Comparison of ENCODE assay signal across 2 cellular contexts in the genomic region with DNA sequence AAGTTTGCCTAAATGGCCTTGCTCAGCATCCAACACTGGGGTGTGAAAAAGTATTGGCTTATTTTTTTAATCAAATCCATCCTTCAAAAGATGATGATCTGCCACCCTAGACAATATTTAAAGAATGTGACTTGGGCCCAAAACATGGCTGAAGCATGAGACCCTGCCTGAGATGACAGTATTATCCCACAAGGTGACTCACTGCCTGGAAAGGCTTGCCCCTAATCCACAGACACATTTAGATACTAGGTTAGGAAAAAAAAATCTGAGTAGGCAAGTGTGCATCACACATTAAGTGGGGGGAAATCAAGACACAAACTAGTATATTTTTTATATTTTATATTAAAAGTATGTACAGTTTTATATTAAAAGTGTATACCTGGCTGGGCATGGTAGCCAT.
TF ChIP-seq lines count a peak whose summit lies in the region.

No MANE protein-coding gene starts in this region.

TF ChIP-seq in SK-N-SH, 30 proteins besides CTCF, POLR2A, EP300 and RAD21 (continued from another document):
- TF ChIP-seq, protein P1, sequence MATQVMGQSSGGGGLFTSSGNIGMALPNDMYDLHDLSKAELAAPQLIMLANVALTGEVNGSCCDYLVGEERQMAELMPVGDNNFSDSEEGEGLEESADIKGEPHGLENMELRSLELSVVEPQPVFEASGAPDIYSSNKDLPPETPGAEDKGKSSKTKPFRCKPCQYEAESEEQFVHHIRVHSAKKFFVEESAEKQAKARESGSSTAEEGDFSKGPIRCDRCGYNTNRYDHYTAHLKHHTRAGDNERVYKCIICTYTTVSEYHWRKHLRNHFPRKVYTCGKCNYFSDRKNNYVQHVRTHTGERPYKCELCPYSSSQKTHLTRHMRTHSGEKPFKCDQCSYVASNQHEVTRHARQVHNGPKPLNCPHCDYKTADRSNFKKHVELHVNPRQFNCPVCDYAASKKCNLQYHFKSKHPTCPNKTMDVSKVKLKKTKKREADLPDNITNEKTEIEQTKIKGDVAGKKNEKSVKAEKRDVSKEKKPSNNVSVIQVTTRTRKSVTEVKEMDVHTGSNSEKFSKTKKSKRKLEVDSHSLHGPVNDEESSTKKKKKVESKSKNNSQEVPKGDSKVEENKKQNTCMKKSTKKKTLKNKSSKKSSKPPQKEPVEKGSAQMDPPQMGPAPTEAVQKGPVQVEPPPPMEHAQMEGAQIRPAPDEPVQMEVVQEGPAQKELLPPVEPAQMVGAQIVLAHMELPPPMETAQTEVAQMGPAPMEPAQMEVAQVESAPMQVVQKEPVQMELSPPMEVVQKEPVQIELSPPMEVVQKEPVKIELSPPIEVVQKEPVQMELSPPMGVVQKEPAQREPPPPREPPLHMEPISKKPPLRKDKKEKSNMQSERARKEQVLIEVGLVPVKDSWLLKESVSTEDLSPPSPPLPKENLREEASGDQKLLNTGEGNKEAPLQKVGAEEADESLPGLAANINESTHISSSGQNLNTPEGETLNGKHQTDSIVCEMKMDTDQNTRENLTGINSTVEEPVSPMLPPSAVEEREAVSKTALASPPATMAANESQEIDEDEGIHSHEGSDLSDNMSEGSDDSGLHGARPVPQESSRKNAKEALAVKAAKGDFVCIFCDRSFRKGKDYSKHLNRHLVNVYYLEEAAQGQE (IDR thresholded peaks at IDR 0.05; ENCODE audit: low read depth, low read length), result no peak
- TF ChIP-seq, protein P2, sequence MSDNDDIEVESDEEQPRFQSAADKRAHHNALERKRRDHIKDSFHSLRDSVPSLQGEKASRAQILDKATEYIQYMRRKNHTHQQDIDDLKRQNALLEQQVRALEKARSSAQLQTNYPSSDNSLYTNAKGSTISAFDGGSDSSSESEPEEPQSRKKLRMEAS (IDR thresholded peaks at IDR 0.05; ENCODE audit: low read depth), result 0 out of 2 replicates have a peak, but pooled peaks have one; percentile 20
- TF ChIP-seq TCF12 (IDR thresholded peaks at IDR 0.05), result peak; percentile 40; the same call in 1 of the 2 replicates
- TF ChIP-seq, protein P3, sequence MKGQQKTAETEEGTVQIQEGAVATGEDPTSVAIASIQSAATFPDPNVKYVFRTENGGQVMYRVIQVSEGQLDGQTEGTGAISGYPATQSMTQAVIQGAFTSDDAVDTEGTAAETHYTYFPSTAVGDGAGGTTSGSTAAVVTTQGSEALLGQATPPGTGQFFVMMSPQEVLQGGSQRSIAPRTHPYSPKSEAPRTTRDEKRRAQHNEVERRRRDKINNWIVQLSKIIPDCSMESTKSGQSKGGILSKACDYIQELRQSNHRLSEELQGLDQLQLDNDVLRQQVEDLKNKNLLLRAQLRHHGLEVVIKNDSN (IDR thresholded peaks at IDR 0.05; ENCODE audit: borderline replicate concordance, low read depth), result no peak
- TF ChIP-seq JUND (IDR thresholded peaks at IDR 0.05), result peak; percentile 53
TF ChIP-seq in SK-N-SH: peak in this region for 5.

TF ChIP-seq in SK-N-SH treated with all-trans-retinoic acid at 6 μM for 48 hours, 23 proteins besides CTCF, POLR2A, EP300 and RAD21 (continued from another document):
- TF ChIP-seq, protein P4, sequence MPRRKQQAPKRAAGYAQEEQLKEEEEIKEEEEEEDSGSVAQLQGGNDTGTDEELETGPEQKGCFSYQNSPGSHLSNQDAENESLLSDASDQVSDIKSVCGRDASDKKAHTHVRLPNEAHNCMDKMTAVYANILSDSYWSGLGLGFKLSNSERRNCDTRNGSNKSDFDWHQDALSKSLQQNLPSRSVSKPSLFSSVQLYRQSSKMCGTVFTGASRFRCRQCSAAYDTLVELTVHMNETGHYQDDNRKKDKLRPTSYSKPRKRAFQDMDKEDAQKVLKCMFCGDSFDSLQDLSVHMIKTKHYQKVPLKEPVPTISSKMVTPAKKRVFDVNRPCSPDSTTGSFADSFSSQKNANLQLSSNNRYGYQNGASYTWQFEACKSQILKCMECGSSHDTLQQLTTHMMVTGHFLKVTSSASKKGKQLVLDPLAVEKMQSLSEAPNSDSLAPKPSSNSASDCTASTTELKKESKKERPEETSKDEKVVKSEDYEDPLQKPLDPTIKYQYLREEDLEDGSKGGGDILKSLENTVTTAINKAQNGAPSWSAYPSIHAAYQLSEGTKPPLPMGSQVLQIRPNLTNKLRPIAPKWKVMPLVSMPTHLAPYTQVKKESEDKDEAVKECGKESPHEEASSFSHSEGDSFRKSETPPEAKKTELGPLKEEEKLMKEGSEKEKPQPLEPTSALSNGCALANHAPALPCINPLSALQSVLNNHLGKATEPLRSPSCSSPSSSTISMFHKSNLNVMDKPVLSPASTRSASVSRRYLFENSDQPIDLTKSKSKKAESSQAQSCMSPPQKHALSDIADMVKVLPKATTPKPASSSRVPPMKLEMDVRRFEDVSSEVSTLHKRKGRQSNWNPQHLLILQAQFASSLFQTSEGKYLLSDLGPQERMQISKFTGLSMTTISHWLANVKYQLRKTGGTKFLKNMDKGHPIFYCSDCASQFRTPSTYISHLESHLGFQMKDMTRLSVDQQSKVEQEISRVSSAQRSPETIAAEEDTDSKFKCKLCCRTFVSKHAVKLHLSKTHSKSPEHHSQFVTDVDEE (CRISPR knock-in tag; IDR thresholded peaks at IDR 0.05), result no peak
- TF ChIP-seq TOX (CRISPR knock-in tag; IDR thresholded peaks at IDR 0.05; ENCODE audit: borderline replicate concordance) (no peak), ESRRG (CRISPR knock-in tag; IDR thresholded peaks at IDR 0.05) (no peak), ZNF8 (CRISPR knock-in tag; IDR thresholded peaks at IDR 0.05) (no peak), GLIS3 (CRISPR knock-in tag; IDR thresholded peaks at IDR 0.05) (no peak), ZFP3 (CRISPR knock-in tag; IDR thresholded peaks at IDR 0.05) (no peak), ARNTL (CRISPR knock-in tag; IDR thresholded peaks at IDR 0.05; ENCODE audit: borderline replicate concordance, low read depth) (no peak), ZFP30 (CRISPR knock-in tag; IDR thresholded peaks at IDR 0.05) (no peak), CSDC2 (CRISPR knock-in tag; IDR thresholded peaks at IDR 0.05) (no peak)
- TF ChIP-seq, protein P5, sequence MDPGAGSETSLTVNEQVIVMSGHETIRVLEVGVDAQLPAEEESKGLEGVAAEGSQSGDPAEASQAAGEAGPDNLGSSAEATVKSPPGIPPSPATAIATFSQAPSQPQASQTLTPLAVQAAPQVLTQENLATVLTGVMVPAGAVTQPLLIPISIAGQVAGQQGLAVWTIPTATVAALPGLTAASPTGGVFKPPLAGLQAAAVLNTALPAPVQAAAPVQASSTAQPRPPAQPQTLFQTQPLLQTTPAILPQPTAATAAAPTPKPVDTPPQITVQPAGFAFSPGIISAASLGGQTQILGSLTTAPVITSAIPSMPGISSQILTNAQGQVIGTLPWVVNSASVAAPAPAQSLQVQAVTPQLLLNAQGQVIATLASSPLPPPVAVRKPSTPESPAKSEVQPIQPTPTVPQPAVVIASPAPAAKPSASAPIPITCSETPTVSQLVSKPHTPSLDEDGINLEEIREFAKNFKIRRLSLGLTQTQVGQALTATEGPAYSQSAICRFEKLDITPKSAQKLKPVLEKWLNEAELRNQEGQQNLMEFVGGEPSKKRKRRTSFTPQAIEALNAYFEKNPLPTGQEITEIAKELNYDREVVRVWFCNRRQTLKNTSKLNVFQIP (CRISPR knock-in tag; IDR thresholded peaks at IDR 0.05; ENCODE audit: borderline replicate concordance, low read depth), result no peak
- TF ChIP-seq, protein P6, sequence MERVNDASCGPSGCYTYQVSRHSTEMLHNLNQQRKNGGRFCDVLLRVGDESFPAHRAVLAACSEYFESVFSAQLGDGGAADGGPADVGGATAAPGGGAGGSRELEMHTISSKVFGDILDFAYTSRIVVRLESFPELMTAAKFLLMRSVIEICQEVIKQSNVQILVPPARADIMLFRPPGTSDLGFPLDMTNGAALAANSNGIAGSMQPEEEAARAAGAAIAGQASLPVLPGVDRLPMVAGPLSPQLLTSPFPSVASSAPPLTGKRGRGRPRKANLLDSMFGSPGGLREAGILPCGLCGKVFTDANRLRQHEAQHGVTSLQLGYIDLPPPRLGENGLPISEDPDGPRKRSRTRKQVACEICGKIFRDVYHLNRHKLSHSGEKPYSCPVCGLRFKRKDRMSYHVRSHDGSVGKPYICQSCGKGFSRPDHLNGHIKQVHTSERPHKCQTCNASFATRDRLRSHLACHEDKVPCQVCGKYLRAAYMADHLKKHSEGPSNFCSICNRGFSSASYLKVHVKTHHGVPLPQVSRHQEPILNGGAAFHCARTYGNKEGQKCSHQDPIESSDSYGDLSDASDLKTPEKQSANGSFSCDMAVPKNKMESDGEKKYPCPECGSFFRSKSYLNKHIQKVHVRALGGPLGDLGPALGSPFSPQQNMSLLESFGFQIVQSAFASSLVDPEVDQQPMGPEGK (CRISPR knock-in tag; IDR thresholded peaks at IDR 0.05; ENCODE audit: borderline replicate concordance), result no peak
